ENCODE assay signal across 6 cellular contexts in genomic region chr11:37006563-37006962, GRCh38.
"Had no signal": no experiment of that assay in that cellular context is flagged by ENCODE, and none has a peak within 500 bp of the region (broad histone marks: within the 10 kb centered on the region; RNA-seq: fewer than 3 reads in every experiment).

No MANE protein-coding gene starts in this region.

- FAIRE-seq: HTR-8/SVneo, K562 had no signal

- ATAC-seq: K562 had no signal

- H3K4me1 Mint-ChIP-seq: IgD-negative memory B cell had no signal

- H3K4me3 ChIP-seq: K562 had no signal

- H3K27ac ChIP-seq: HL-60 had no signal

- H3K27me3 Mint-ChIP-seq: IgD-negative memory B cell had no signal

- H3K36me3 Mint-ChIP-seq: IgD-negative memory B cell had no signal

- H3K27ac Mint-ChIP-seq: IgD-negative memory B cell had no signal

- H3K4me3 Mint-ChIP-seq: IgD-negative memory B cell had no signal

- DNase-seq: IMR-90, KBM-7 had no signal
